Comparison of ENCODE assay signal across 8 cellular contexts in the genomic region with DNA sequence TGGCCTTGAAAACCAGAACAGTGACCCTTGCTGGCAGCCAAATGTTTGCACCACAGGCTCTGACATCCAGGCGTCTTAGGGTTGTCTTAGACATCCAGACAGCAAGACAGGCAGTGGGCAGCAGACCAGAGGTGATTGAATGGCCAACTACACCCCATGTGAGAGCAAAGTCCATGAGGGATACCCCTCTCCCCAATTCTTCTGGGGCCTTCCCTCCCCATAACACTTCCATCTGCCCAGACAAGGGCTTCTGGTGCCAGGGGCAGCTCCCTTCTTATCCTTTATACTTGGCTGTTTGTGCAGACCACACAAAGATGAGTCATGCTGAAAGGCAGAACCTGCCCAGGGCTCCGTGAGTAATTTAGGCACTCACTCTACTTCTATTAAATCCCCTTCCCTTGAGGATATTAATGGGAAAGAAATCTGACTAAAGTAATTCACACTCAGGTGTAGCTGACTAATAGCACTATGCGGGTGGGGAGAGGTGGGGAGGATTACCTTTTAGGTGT.
DNase-seq lines count a peak whose midpoint lies in the region; ATAC-seq and TF ChIP-seq lines count a peak whose summit lies in the region.

No MANE protein-coding gene starts in this region.

- H3K9me3 ChIP-seq in GM23248 (ENCODE audit: low read depth) (no peaks in the 10 kb centered on the region), fibroblast of lung (ENCODE audit: control insufficient read depth, insufficient read depth, low read depth, low read length) (no peaks in the 10 kb centered on the region)

- H3K4me3 ChIP-seq in GM23248: no peak overlapping the region
- no peak overlapping the region for H3K4me3 ChIP-seq in fibroblast of lung (replicated peaks in 1 of 4; ENCODE audit: control extremely low read depth in 1 of 4, insufficient read depth in 1 of 4, low read depth in 3 of 4, low read length in 4 of 4)

- H2AFZ ChIP-seq in GM23248 (no peak overlapping the region), fibroblast of lung (ENCODE audit: low read length) (no peak overlapping the region)

- peaks cover 41% of the 10 kb centered on the region for H3K4me1 Mint-ChIP-seq in WTC11

- H3K36me3 Mint-ChIP-seq in WTC11: peaks cover 11% of the 10 kb centered on the region

- H3K36me3 ChIP-seq in GM23248 (ENCODE audit: low read depth) (no peaks in the 10 kb centered on the region), fibroblast of lung (ENCODE audit: control insufficient read depth, insufficient read depth, low read length) (no peaks in the 10 kb centered on the region)

- H4K20me1 ChIP-seq in GM23248 (ENCODE audit: insufficient read depth) (no peaks in the 10 kb centered on the region), fibroblast of lung (ENCODE audit: control insufficient read depth, extremely low read depth, insufficient read depth, low read length) (no peaks in the 10 kb centered on the region)

- no peak for TF ChIP-seq CTCF in 22Rv1 (IDR thresholded peaks at IDR 0.05)
- TF ChIP-seq CTCF in fibroblast of lung (conservative IDR thresholded peaks at IDR 0.05 in 1 of 2, IDR thresholded peaks at IDR 0.05 in 1 of 2; ENCODE audit: low read depth in 1 of 2, low read length in 2 of 2): no peak
- TF ChIP-seq CTCF in WTC11 (IDR thresholded peaks at IDR 0.05): no peak

- no peak overlapping the region for H3K27ac Mint-ChIP-seq in WTC11

- H3K27me3 ChIP-seq in GM23248 (replicated peaks; ENCODE audit: insufficient read depth) (0 out of 2 replicates have a peak, but pooled peaks cover 5% of the 10 kb centered on the region), fibroblast of lung (ENCODE audit: control insufficient read depth, insufficient read depth, low read length) (no peaks in the 10 kb centered on the region)

- peaks cover 27% of the 10 kb centered on the region for H3F3A ChIP-seq in GM23248 (ENCODE audit: insufficient read depth)

- in situ Hi-C loops in GM23248 (cut with MboI): no loop called here

- DNase-seq in GM23248: peak; percentile 95
- peak; percentile 95 for DNase-seq in RPMI7951 (ENCODE audit: low read depth)
- DNase-seq in fibroblast of lung (ENCODE audit: low read depth in 2 of 2): peak; percentile 74 to 93
- DNase-seq in cerebellum (ENCODE audit: low spot score): no peak
- DNase-seq in foreskin melanocyte: no peak
- no peak for DNase-seq in WTC11 (ENCODE audit: low spot score)

- CTCF ChIA-PET in WTC11 (lab: Charles Lee): interaction anchor here (0.8 to 2.2 kb wide), 9 partner anchors 11 to 1043 kb away, joined by 3 to 10 read pairs (median 4); no protein-coding TSS in a partner anchor

- H3K79me2 ChIP-seq in GM23248 (ENCODE audit: insufficient read depth) (no peaks in the 10 kb centered on the region), fibroblast of lung (ENCODE audit: control insufficient read depth, insufficient read depth, low read length) (no peaks in the 10 kb centered on the region)

- H3K9me3 Mint-ChIP-seq in WTC11: peaks cover 17% of the 10 kb centered on the region

- H3K4me2 ChIP-seq in GM23248 (ENCODE audit: unreplicated experiment) (peak overlapping the region; percentile 39), fibroblast of lung (ENCODE audit: extremely low read depth, insufficient read depth, low read length) (no peak overlapping the region)

- H3K27ac ChIP-seq in 22Rv1: peak overlapping the region; percentile 31; the same call in 1 of the 2 replicates
- peak overlapping the region; percentile 28 for H3K27ac ChIP-seq in GM23248
- H3K27ac ChIP-seq in fibroblast of lung (ENCODE audit: insufficient read depth, low read length): no peak overlapping the region

- no peak overlapping the region for H3K9ac ChIP-seq in GM23248
- no peak overlapping the region for H3K9ac ChIP-seq in fibroblast of lung (ENCODE audit: insufficient read depth, low read length)

- no peaks in the 10 kb centered on the region for H3K27me3 Mint-ChIP-seq in WTC11 (ENCODE audit: low read depth)

- no peak overlapping the region for H3K4me3 Mint-ChIP-seq in WTC11

- H3K9me2 ChIP-seq in GM23248 (ENCODE audit: insufficient read depth): no peaks in the 10 kb centered on the region

- POLR2A ChIA-PET in WTC11 (lab: Charles Lee): no interaction called here

- H3K4me1 ChIP-seq in GM23248 (ENCODE audit: insufficient read depth): peaks cover 50% of the 10 kb centered on the region
- H3K4me1 ChIP-seq in fibroblast of lung (ENCODE audit: control insufficient read depth, extremely low read depth, insufficient read depth, low read length): peaks cover 31% of the 10 kb centered on the region

- 0 to 2% methylated on average over 3 of the region's 3 CpGs for WGBS in GM23248 (ENCODE audit: low coverage in 1 of 2, low lambda C conversion rate in 2 of 2, missing lambda C conversion rate in 2 of 2), 2 experiments

- ATAC-seq in WTC11: no peak; the same call in none of the 2 replicates
- no peak for ATAC-seq in HG02678 (IDR thresholded peaks at IDR 0.05; ENCODE audit: unreplicated experiment)

TF ChIP-seq in WTC11, 78 proteins besides CTCF, POLR2A, EP300 and RAD21:
- TF ChIP-seq, protein P1, sequence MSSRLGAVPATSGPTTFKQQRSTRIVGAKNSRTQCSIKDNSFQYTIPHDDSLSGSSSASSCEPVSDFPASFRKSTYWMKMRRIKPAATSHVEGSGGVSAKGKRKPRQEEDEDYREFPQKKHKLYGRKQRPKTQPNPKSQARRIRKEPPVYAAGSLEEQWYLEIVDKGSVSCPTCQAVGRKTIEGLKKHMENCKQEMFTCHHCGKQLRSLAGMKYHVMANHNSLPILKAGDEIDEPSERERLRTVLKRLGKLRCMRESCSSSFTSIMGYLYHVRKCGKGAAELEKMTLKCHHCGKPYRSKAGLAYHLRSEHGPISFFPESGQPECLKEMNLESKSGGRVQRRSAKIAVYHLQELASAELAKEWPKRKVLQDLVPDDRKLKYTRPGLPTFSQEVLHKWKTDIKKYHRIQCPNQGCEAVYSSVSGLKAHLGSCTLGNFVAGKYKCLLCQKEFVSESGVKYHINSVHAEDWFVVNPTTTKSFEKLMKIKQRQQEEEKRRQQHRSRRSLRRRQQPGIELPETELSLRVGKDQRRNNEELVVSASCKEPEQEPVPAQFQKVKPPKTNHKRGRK (CRISPR knock-in tag; IDR thresholded peaks at IDR 0.05; ENCODE audit: borderline replicate concordance): no peak
- TF ChIP-seq FOXP1 (CRISPR knock-in tag; IDR thresholded peaks at IDR 0.05; ENCODE audit: borderline replicate concordance) (no peak), ZNF219 (CRISPR knock-in tag; IDR thresholded peaks at IDR 0.05; ENCODE audit: borderline replicate concordance) (no peak), TP53 (CRISPR knock-in tag; IDR thresholded peaks at IDR 0.05) (no peak), TEAD4 (CRISPR knock-in tag; IDR thresholded peaks at IDR 0.05) (no peak), ELF4 (CRISPR knock-in tag; IDR thresholded peaks at IDR 0.05; ENCODE audit: low read depth) (no peak), ZMAT4 (CRISPR knock-in tag; IDR thresholded peaks at IDR 0.05) (no peak), JUN (CRISPR knock-in tag; IDR thresholded peaks at IDR 0.05) (no peak)
- TF ChIP-seq, protein P2, sequence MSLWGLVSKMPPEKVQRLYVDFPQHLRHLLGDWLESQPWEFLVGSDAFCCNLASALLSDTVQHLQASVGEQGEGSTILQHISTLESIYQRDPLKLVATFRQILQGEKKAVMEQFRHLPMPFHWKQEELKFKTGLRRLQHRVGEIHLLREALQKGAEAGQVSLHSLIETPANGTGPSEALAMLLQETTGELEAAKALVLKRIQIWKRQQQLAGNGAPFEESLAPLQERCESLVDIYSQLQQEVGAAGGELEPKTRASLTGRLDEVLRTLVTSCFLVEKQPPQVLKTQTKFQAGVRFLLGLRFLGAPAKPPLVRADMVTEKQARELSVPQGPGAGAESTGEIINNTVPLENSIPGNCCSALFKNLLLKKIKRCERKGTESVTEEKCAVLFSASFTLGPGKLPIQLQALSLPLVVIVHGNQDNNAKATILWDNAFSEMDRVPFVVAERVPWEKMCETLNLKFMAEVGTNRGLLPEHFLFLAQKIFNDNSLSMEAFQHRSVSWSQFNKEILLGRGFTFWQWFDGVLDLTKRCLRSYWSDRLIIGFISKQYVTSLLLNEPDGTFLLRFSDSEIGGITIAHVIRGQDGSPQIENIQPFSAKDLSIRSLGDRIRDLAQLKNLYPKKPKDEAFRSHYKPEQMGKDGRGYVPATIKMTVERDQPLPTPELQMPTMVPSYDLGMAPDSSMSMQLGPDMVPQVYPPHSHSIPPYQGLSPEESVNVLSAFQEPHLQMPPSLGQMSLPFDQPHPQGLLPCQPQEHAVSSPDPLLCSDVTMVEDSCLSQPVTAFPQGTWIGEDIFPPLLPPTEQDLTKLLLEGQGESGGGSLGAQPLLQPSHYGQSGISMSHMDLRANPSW (CRISPR knock-in tag; conservative IDR thresholded peaks at IDR 0.05; ENCODE audit: low read depth): no peak

Comparison
In these comparisons a context has a peak if more than half of its experiments do, and no peak if none do; other contexts are left out.
1. DNase-seq: peak in GM23248 (single experiment), RPMI7951 (single experiment) and fibroblast of lung (2 of 2); none in cerebellum (single experiment), foreskin melanocyte (single experiment) and WTC11 (single experiment).